In the genomic region with DNA sequence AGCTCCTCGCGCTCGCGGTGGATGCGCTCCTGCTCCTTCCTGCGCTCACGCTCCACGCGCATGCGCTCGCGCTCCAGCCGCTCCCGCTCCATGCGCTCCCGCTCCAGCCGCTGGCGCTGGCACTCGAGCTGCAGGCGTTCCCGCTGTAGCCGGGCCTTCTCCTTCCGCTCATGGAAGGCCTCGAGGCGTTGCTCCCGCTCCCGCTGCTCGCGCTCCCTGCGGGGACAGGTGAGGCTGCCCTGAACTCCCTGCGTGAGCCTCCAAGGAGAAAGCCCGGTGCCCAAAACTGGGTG, we compare ENCODE assay signal across 31 cellular contexts. TPM values are rescaled to one million over a fixed set of nuclear protein-coding genes. Genes with fewer than 3 reads are reported as not detected.
"Had no signal": no experiment of that assay in that cellular context is flagged by ENCODE, and none has a peak within 500 bp of the region (broad histone marks: within the 10 kb centered on the region; RNA-seq: fewer than 3 reads in every experiment).

No MANE protein-coding gene starts in this region.

- ATAC-seq: activated naive CD4-positive, alpha-beta T cell treated with anti-CD3 and anti-CD28 coated beads, Interleukin-2, amount 50 U/mL, for 72 hours; activated T-cell treated with anti-CD3 and anti-CD28 coated beads, Interleukin-2, amount 50 U/mL, for 72 hours; effector memory CD8-positive, alpha-beta T cell; foreskin keratinocyte; gastrocnemius medialis; heart left ventricle; WTC11 had no signal

- H3K9me3 ChIP-seq: ascending aorta, esophagus muscularis mucosa, gastrocnemius medialis, heart left ventricle had no signal

- H3K27me3 ChIP-seq: ascending aorta, brain microvascular endothelial cell, esophagus muscularis mucosa, foreskin keratinocyte, gastrocnemius medialis, heart left ventricle had no signal

- H3K4me3 ChIP-seq: ascending aorta, esophagus muscularis mucosa, gastrocnemius medialis, heart left ventricle had no signal

- FAIRE-seq: bronchial epithelial cell, colon had no signal

- H3K4me1 ChIP-seq: ascending aorta, esophagus muscularis mucosa, foreskin keratinocyte, gastrocnemius medialis, heart left ventricle had no signal

- DNase-seq: activated CD4-positive, alpha-beta memory T cell treated with anti-CD3 and anti-CD28 coated beads, Interleukin-2, amount 10 ng/mL, durations not matched to agents 7 days and 5 days; activated CD4-positive, alpha-beta T cell treated with anti-CD3 and anti-CD28 coated beads for 1 hour; activated CD4-positive, alpha-beta T cell treated with anti-CD3 and anti-CD28 coated beads for 4 hours; activated CD4-positive, alpha-beta T cell treated with anti-CD3 and anti-CD28 coated beads, Interleukin-2, amount 10 ng/mL, durations not matched to agents 7 days and 5 days; activated CD4-positive, alpha-beta T cell treated with anti-CD3 and anti-CD28 coated beads, Interleukin-2, amount 50 U/mL, for 4 hours; activated CD8-positive, alpha-beta memory T cell treated with anti-CD3 and anti-CD28 coated beads, Interleukin-2, amount 50 U/mL, for 48 hours; activated gamma-delta T cell; activated naive CD4-positive, alpha-beta T cell; activated naive CD4-positive, alpha-beta T cell treated with anti-CD3 and anti-CD28 coated beads, Interleukin-2, amount 10 ng/mL, durations not matched to agents 7 days and 5 days; activated naive CD8-positive, alpha-beta T cell treated with anti-CD3 and anti-CD28 coated beads, Interleukin-2, amount 10 ng/mL, durations not matched to agents 7 days and 5 days; activated T-cell treated with anti-CD3 and anti-CD28 coated beads for 4 hours; activated T-cell treated with anti-CD3 and anti-CD28 coated beads, Interleukin-2, amount 50 U/mL, for 24 hours; activated T-cell treated with anti-CD3 and anti-CD28 coated beads, Interleukin-2, amount 50 U/mL, for 72 hours; brain microvascular endothelial cell; cortex of kidney; dermis blood vessel endothelial cell; effector CD4-positive, alpha-beta T cell; effector memory CD8-positive, alpha-beta T cell; erythroblast; foreskin keratinocyte; gastrocnemius medialis; glutamatergic neuron; heart left ventricle; T-helper 2 cell had no signal

- H3K27ac ChIP-seq: ascending aorta, brain microvascular endothelial cell, esophagus muscularis mucosa, foreskin keratinocyte, gastrocnemius medialis, heart left ventricle, VCaP had no signal

RNA-seq across cellular contexts. Expression of a gene that starts 26.2 kb away (rescaled TPM):
- total RNA-seq: ascending aorta had no signal
